13 cellular contexts compared by ENCODE assay signal in genomic region chr22:39616051-39616450, GRCh38. TPM values are rescaled to one million over a fixed set of nuclear protein-coding genes. Genes with fewer than 3 reads are reported as not detected.
A peak's percentile ranks its signal among the peaks of the same experiment; 100 is the strongest.
DNase-seq lines count a peak whose midpoint lies in the region; ATAC-seq and TF ChIP-seq lines count a peak whose summit lies in the region.
"Had no signal": no experiment of that assay in that cellular context is flagged by ENCODE, and none has a peak within 500 bp of the region (broad histone marks: within the 10 kb centered on the region; RNA-seq: fewer than 3 reads in every experiment).

No MANE protein-coding gene starts in this region.

- no peaks in the 10 kb centered on the region for H4K20me1 ChIP-seq in OCI-LY3 (ENCODE audit: insufficient read depth, low read length)

- ATAC-seq in Right ventricle myocardium inferior: no peak

- no peaks in the 10 kb centered on the region for H3K79me2 ChIP-seq in OCI-LY3 (ENCODE audit: low read length)

- no peak overlapping the region for H3K4me3 Mint-ChIP-seq in endodermal cell
- H3K4me3 Mint-ChIP-seq in progenitor cell of endocrine pancreas (ENCODE audit: low read depth): no peak overlapping the region
- H3K4me3 Mint-ChIP-seq: B cell; CD14-positive monocyte; CD8-positive, alpha-beta memory T cell had no signal

- H3K4me1 ChIP-seq in OCI-LY3 (ENCODE audit: low read length) (peaks cover 4% of the 10 kb centered on the region; the same call in 1 of the 2 replicates), endodermal cell (ENCODE audit: control insufficient read depth, insufficient read depth, low read length) (no peaks in the 10 kb centered on the region), uterus (no peaks in the 10 kb centered on the region)
- H3K4me1 ChIP-seq: Caco-2 had no signal

- H3K27me3 ChIP-seq in OCI-LY3 (ENCODE audit: low read depth, low read length) (peaks cover 46% of the 10 kb centered on the region), endodermal cell (ENCODE audit: control insufficient read depth, insufficient read depth, low read length, poor library complexity, severe bottlenecking) (no peaks in the 10 kb centered on the region), uterus (peaks cover 0 to 2% of the 10 kb centered on the region in 2 donors)

- no peak overlapping the region for H3K4me3 ChIP-seq in OCI-LY3 (ENCODE audit: low read length)
- H3K4me3 ChIP-seq in endodermal cell (ENCODE audit: low read length): no peak overlapping the region
- H3K4me3 ChIP-seq in uterus: no peak overlapping the region

- DNase-seq in Right ventricle myocardium inferior (ENCODE audit: missing footprints): peak; percentile 41
- no peak for DNase-seq in cardiac septum (ENCODE audit: low spot score)
- DNase-seq in endodermal cell: no peak
- DNase-seq in progenitor cell of endocrine pancreas (ENCODE audit: low spot score, unreplicated experiment): no peak
- DNase-seq in NAMALWA (ENCODE audit: low spot score): no peak
- no peak for DNase-seq in uterus
- DNase-seq: Caco-2; CD8-positive, alpha-beta memory T cell; HCEC 1CT had no signal

- peak overlapping the region; percentile 14; the same call in 1 of the 2 replicates for H3K4me2 ChIP-seq in OCI-LY3 (ENCODE audit: low read length)

- H3K9me3 Mint-ChIP-seq in endodermal cell (peaks cover 2% of the 10 kb centered on the region), progenitor cell of endocrine pancreas (ENCODE audit: low read depth) (no peaks in the 10 kb centered on the region)

- 82 to 83% methylated on average over 8 to 9 of the region's 9 CpGs for WGBS in endodermal cell (ENCODE audit: insufficient coverage in 1 of 2, insufficient read length in 1 of 2), 2 experiments

- H3K36me3 Mint-ChIP-seq in endodermal cell (ENCODE audit: low read depth) (no peaks in the 10 kb centered on the region), progenitor cell of endocrine pancreas (ENCODE audit: insufficient read depth) (no peaks in the 10 kb centered on the region)
- H3K36me3 Mint-ChIP-seq: CD14-positive monocyte had no signal

- H3K27ac Mint-ChIP-seq in endodermal cell (peak overlapping the region; percentile 9), progenitor cell of endocrine pancreas (no peak overlapping the region)
- H3K27ac Mint-ChIP-seq: B cell, CD14-positive monocyte had no signal

- no peaks in the 10 kb centered on the region for H3K4me1 Mint-ChIP-seq in endodermal cell
- H3K4me1 Mint-ChIP-seq in progenitor cell of endocrine pancreas (ENCODE audit: low read depth): no peaks in the 10 kb centered on the region

- H3K9ac ChIP-seq in OCI-LY3 (ENCODE audit: low read length) (no peak overlapping the region), endodermal cell (ENCODE audit: extremely low read depth, low read length, poor library complexity, severe bottlenecking) (no peak overlapping the region)

- no peak for TF ChIP-seq CTCF in OCI-LY3 (IDR thresholded peaks at IDR 0.05; ENCODE audit: low read depth, low read length)
- TF ChIP-seq CTCF in endodermal cell (conservative IDR thresholded peaks at IDR 0.05): no peak
- no peak for TF ChIP-seq CTCF in progenitor cell of endocrine pancreas (IDR thresholded peaks at IDR 0.05; ENCODE audit: unreplicated experiment)
- no peak for TF ChIP-seq CTCF in uterus (IDR thresholded peaks at IDR 0.05)

- H2AFZ ChIP-seq in OCI-LY3 (ENCODE audit: low read depth, low read length): no peak overlapping the region

- TF ChIP-seq POLR2A in uterus (IDR thresholded peaks at IDR 0.05): no peak

- no peaks in the 10 kb centered on the region for H3K36me3 ChIP-seq in OCI-LY3 (replicated peaks; ENCODE audit: low read depth, low read length)
- H3K36me3 ChIP-seq in endodermal cell (ENCODE audit: control insufficient read depth, insufficient read depth, low read length): no peaks in the 10 kb centered on the region
- H3K36me3 ChIP-seq in uterus: no peaks in the 10 kb centered on the region

- H3K27me3 Mint-ChIP-seq in endodermal cell (ENCODE audit: insufficient read depth) (peaks cover 10% of the 10 kb centered on the region), progenitor cell of endocrine pancreas (peaks cover 29% of the 10 kb centered on the region)

- intact Hi-C loops in Right ventricle myocardium inferior (cut with DNase I) (no loop called here), cardiac septum (cut with DNase I) (no loop called here), uterus (cut with DNase I; ENCODE audit: low total_unique reads) (no loop called here)

- H3K27ac ChIP-seq in OCI-LY3 (ENCODE audit: low read length) (no peak overlapping the region), endodermal cell (ENCODE audit: low read depth, low read length) (no peak overlapping the region), uterus (no peak overlapping the region)
- H3K27ac ChIP-seq: HL-60 had no signal

- H3K9me3 ChIP-seq in OCI-LY3 (ENCODE audit: insufficient read depth, low read length): no peaks in the 10 kb centered on the region
- H3K9me3 ChIP-seq in endodermal cell (ENCODE audit: control insufficient read depth, low read length): no peaks in the 10 kb centered on the region
- no peaks in the 10 kb centered on the region for H3K9me3 ChIP-seq in uterus
- H3K9me3 ChIP-seq: Caco-2 had no signal

RNA-seq across cellular contexts. Expression of gene CACNA1I, which starts 45.5 kb away (rescaled TPM):
- total RNA-seq in Right ventricle myocardium inferior (not detected), cardiac septum (0.03 TPM), endodermal cell (1 to 10 TPM; 1.2 to 2.2 TPM), progenitor cell of endocrine pancreas (0.24 and 0.41 TPM in 2 replicates), uterus (under 1 TPM in 2 of 4 donors, not detected in 2; under 0.01 to 0.15 TPM)
- polyA plus RNA-seq in endodermal cell (2013, experiment 1 of 2): 0.32 TPM
- polyA plus RNA-seq in endodermal cell (2013, experiment 2 of 2): 0.29 TPM
- total RNA-seq: Caco-2 had no signal
- polyA plus RNA-seq: CD14-positive monocyte had no signal
